7 cellular contexts compared by ENCODE assay signal in the genomic region with DNA sequence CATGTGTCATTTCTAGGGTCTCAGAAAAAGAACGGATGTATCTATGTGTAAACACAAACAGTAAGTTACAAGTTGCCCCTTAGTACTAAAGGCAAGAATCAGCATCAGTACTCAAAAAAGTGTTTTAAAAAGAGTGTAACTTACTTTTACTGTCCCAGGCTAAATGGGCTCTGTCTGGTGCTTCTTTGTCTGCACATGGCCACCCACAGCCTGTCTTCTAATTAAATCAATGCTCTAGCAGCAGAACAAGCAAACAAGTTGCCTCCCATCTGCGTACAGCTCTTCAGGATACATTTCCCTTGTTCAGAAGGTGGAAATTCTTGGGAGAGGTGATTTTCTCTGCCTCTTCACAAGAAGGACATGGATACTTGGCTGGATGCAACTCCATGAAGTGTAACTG. TPM values are rescaled to one million over a fixed set of nuclear protein-coding genes. Genes with fewer than 3 reads are reported as not detected.
DNase-seq lines count a peak whose midpoint lies in the region; ATAC-seq and TF ChIP-seq lines count a peak whose summit lies in the region.
"Not testable (repeated sequence)": the region's sequence is repeated elsewhere in the genome, so short reads cannot be mapped to it uniquely, and the experiment has no call there.

No MANE protein-coding gene starts in this region.

- H3K27ac ChIP-seq in H9 (ENCODE audit: insufficient read length, low read depth, low read length); endodermal cell (ENCODE audit: low read depth, low read length); neural progenitor cell: not testable (repeated sequence)
- peak overlapping the region; percentile 66 to 69 for H3K27ac ChIP-seq in tibial artery

- not testable (repeated sequence) for H2BK15ac ChIP-seq in H9 (ENCODE audit: low read depth, low read length)

- not testable (repeated sequence) for H3K4me1 Mint-ChIP-seq in H9, T-helper 17 cell, endodermal cell, neural progenitor cell
- H3K4me1 Mint-ChIP-seq in mesothelial cell of epicardium = peaks cover 37% of the 10 kb centered on the region

- H3K23ac ChIP-seq in H9 (ENCODE audit: insufficient read length, low read depth, low read length) = not testable (repeated sequence)

- intact Hi-C loops in tibial artery (cut with DNase I; ENCODE audit: low total_unique reads) = loop anchor here (10.0 kb wide), 1 partner anchor 52 kb away; no protein-coding TSS in a partner anchor

- not testable (repeated sequence) for H3K23me2 ChIP-seq in H9 (ENCODE audit: insufficient read length, low read depth, low read length, poor library complexity, severe bottlenecking)

- H3K56ac ChIP-seq in H9 (ENCODE audit: insufficient read length, low read depth, low read length) = not testable (repeated sequence)

- H3K4me1 ChIP-seq in BE2C = peaks cover 13% of the 10 kb centered on the region
- not testable (repeated sequence) for H3K4me1 ChIP-seq in H9 (ENCODE audit: insufficient read depth, low read length); endodermal cell (ENCODE audit: control insufficient read depth, insufficient read depth, low read length); neural progenitor cell
- H3K4me1 ChIP-seq in tibial artery = peaks cover 0 to 70% (median 22%) of the 10 kb centered on the region in 4 donors

- not testable (repeated sequence) for H4K8ac ChIP-seq in H9 (replicated peaks; ENCODE audit: insufficient read length, low read depth, low read length)

- not testable (repeated sequence) for TF ChIP-seq CTCF in BE2C (IDR thresholded peaks at IDR 0.05; ENCODE audit: low read depth, low read length); H9 (conservative IDR thresholded peaks at IDR 0.05); endodermal cell (conservative IDR thresholded peaks at IDR 0.05); mesothelial cell of epicardium (IDR thresholded peaks at IDR 0.05; ENCODE audit: unreplicated experiment); neural progenitor cell (IDR thresholded peaks at IDR 0.05); tibial artery (IDR thresholded peaks at IDR 0.05)

- H3K79me2 ChIP-seq in H9 (ENCODE audit: insufficient read depth, low read length); neural progenitor cell (ENCODE audit: low read depth): not testable (repeated sequence)

- H4K5ac ChIP-seq in H9 (ENCODE audit: insufficient read length, low read depth, low read length) = not testable (repeated sequence)

- H2BK5ac ChIP-seq in H9 (ENCODE audit: insufficient read length, low read length) = not testable (repeated sequence)

- not testable (repeated sequence) for H3K27me3 ChIP-seq in BE2C; H9 (ENCODE audit: insufficient read depth, low read length); endodermal cell (ENCODE audit: control insufficient read depth, insufficient read depth, low read length, poor library complexity, severe bottlenecking); neural progenitor cell; tibial artery

- DNase-seq in BE2C (peak; percentile 52), neural progenitor cell (ENCODE audit: low spot score) (peak; percentile 44)
- DNase-seq in H9; T-helper 17 cell; endodermal cell; mesothelial cell of epicardium (ENCODE audit: low spot score in 2 of 2, unreplicated experiment in 2 of 2); tibial artery: not testable (repeated sequence)

- not testable (repeated sequence) for H3K9me3 Mint-ChIP-seq in H9, endodermal cell, mesothelial cell of epicardium, neural progenitor cell

- not testable (repeated sequence) for H3K36me3 Mint-ChIP-seq in H9 (ENCODE audit: insufficient read depth in 1 of 3, low read depth in 3 of 3); T-helper 17 cell (ENCODE audit: low read depth); endodermal cell (ENCODE audit: low read depth); mesothelial cell of epicardium; neural progenitor cell

- H4K91ac ChIP-seq in H9 (ENCODE audit: insufficient read length, low read depth, low read length) = not testable (repeated sequence)

- 0 out of 2 replicates have a peak overlapping the region, but pooled peaks have one; percentile 23 for H3K4me3 ChIP-seq in BE2C (ENCODE audit: low read depth, low read length)
- H3K4me3 ChIP-seq in endodermal cell (ENCODE audit: low read length); neural progenitor cell; tibial artery: not testable (repeated sequence)

- H3K27ac Mint-ChIP-seq in H9 = peak overlapping the region; percentile 42 to 49 (median 44); a peak in 3 of 7 replicates
- H3K27ac Mint-ChIP-seq in T-helper 17 cell = peak overlapping the region; percentile 39
- peak overlapping the region; percentile 16 for H3K27ac Mint-ChIP-seq in endodermal cell
- H3K27ac Mint-ChIP-seq in mesothelial cell of epicardium = peak overlapping the region; percentile 25
- H3K27ac Mint-ChIP-seq in neural progenitor cell = not testable (repeated sequence)

- not testable (repeated sequence) for H3K18ac ChIP-seq in H9 (ENCODE audit: insufficient read length, low read depth, low read length)

- not testable (repeated sequence) for H3K4me3 Mint-ChIP-seq in H9, T-helper 17 cell, endodermal cell, mesothelial cell of epicardium, neural progenitor cell

- not testable (repeated sequence) for H3K4ac ChIP-seq in H9 (ENCODE audit: low read depth, low read length)

- H3K27me3 Mint-ChIP-seq in H9 (ENCODE audit: low read depth); T-helper 17 cell; endodermal cell (ENCODE audit: insufficient read depth); mesothelial cell of epicardium (ENCODE audit: low read depth); neural progenitor cell (ENCODE audit: insufficient read depth, low read depth): not testable (repeated sequence)

- not testable (repeated sequence) for H2AK5ac ChIP-seq in H9 (ENCODE audit: insufficient read length, low read length)

- H3K79me1 ChIP-seq in H9 (ENCODE audit: insufficient read depth, low read depth, low read length, poor library complexity, severe bottlenecking) = not testable (repeated sequence)

- not testable (repeated sequence) for ATAC-seq in T-helper 17 cell

- H3T11ph ChIP-seq in H9 (ENCODE audit: low read length) = not testable (repeated sequence)

- not testable (repeated sequence) for H3K36me3 ChIP-seq in BE2C, neural progenitor cell, tibial artery
- H3K36me3 ChIP-seq in endodermal cell (ENCODE audit: control insufficient read depth, insufficient read depth, low read length) = peaks cover 11% of the 10 kb centered on the region

- not testable (repeated sequence) for H2AFZ ChIP-seq in H9 (ENCODE audit: low read length); neural progenitor cell (replicated peaks)

- H2BK20ac ChIP-seq in H9 (ENCODE audit: low read depth, low read length, poor library complexity, severe bottlenecking) = not testable (repeated sequence)

- not testable (repeated sequence) for H2BK12ac ChIP-seq in H9 (ENCODE audit: insufficient read length, low read depth, low read length)

- not testable (repeated sequence) for H3F3A ChIP-seq in neural progenitor cell (ENCODE audit: low read depth)

- not testable (repeated sequence) for H3K4me2 ChIP-seq in H9 (ENCODE audit: insufficient read depth, insufficient read length, low read length)
- H3K4me2 ChIP-seq in neural progenitor cell = peak overlapping the region; percentile 11

- not testable (repeated sequence) for H3K9ac ChIP-seq in H9 (ENCODE audit: extremely low read depth, insufficient read length, low read length); endodermal cell (ENCODE audit: extremely low read depth, low read length, poor library complexity, severe bottlenecking); neural progenitor cell

- not testable (repeated sequence) for H3K14ac ChIP-seq in H9 (ENCODE audit: insufficient read depth, low read length)

- not testable (repeated sequence) for H4K20me1 ChIP-seq in H9 (ENCODE audit: control insufficient read depth, insufficient read depth, insufficient read length); neural progenitor cell (ENCODE audit: low read depth)

- H2BK120ac ChIP-seq in H9 (ENCODE audit: low read depth, low read length, poor library complexity, severe bottlenecking) = not testable (repeated sequence)

- H3K9me3 ChIP-seq in BE2C; H9 (ENCODE audit: control insufficient read depth, low read depth, low read length); T-helper 17 cell (ENCODE audit: control insufficient read depth, low read length, poor library complexity, severe bottlenecking); endodermal cell (ENCODE audit: control insufficient read depth, low read length); neural progenitor cell (ENCODE audit: low read depth); tibial artery: not testable (repeated sequence)

- no CpG with 5 or more reads among the region's 2 CpGs for WGBS in H9 (ENCODE audit: extremely low coverage, insufficient read length, low lambda C conversion rate)
- 100% methylated on average over 1 to 2 of the region's 2 CpGs for WGBS in endodermal cell (ENCODE audit: insufficient coverage in 1 of 2, insufficient read length in 1 of 2), 2 experiments

RNA-seq across cellular contexts. Expression of gene TASP1, which starts 22.0 kb away (rescaled TPM):
- polyA plus RNA-seq in BE2C (2012; ENCODE audit: insufficient read depth, insufficient read length, low read depth) = 4.3 TPM
- total RNA-seq in H9 (2021) (8.8 and 9.5 TPM in 2 replicates), T-helper 17 cell (10 to 100 TPM; 14.0 to 15.0 TPM), endodermal cell (10 to 100 TPM; 15.8 to 16.6 TPM), mesothelial cell of epicardium (19.5 to 22.8 TPM (median 19.7 TPM) in 3 replicates), neural progenitor cell (ENCODE audit: low replicate concordance) (8.0 and 9.6 TPM in 2 replicates)
- 4.9 TPM for polyA plus RNA-seq in endodermal cell (2013, experiment 1 of 2)
- polyA plus RNA-seq in endodermal cell (2013, experiment 2 of 2) = 4.6 TPM
